26 cellular contexts compared by ENCODE assay signal in the genomic region with DNA sequence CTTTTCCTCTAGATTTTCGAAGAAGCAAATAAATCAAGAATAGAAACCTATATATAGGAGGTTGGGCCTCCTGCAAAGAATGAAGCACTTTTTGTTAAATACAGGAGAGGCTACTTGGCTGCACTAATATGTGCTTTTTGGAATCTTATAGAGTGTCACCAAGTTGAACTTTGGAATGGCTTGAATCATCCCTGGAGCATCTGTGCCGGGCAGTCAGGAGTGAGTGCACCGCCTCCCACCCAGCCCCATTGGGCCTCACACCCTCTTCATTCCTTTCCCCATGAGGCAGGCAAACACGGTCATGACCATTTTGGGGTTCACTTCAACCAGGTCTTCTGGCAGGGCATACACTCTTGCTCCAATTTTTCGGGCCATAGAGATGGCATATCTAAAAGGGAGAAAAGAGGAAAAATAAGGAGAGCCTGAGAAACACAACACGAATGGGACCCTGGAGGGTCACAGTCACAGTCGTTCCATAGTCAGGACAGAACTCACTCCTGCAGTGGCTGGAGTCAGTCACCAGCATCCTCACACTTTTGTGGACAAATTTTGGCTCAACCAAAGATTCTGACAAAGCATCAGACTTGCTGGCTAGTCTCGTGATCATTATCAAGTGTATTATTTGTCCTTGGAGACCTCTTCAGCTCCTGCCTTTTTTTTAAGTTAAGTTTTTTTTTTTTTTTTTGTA. TPM values are rescaled to one million over a fixed set of nuclear protein-coding genes. Genes with fewer than 3 reads are reported as not detected.
DNase-seq lines count a peak whose midpoint lies in the region; ATAC-seq and TF ChIP-seq lines count a peak whose summit lies in the region.
"Had no signal": no experiment of that assay in that cellular context is flagged by ENCODE, and none has a peak within 500 bp of the region (broad histone marks: within the 10 kb centered on the region; RNA-seq: fewer than 3 reads in every experiment).

No MANE protein-coding gene starts in this region.

- H3K27me3 ChIP-seq in CD4-positive, alpha-beta T cell (ENCODE audit: control insufficient read depth, insufficient read depth, low read length): no peaks in the 10 kb centered on the region
- H3K27me3 ChIP-seq: ascending aorta, cardiac muscle cell, uterus had no signal

- POLR2A ChIA-PET in CD4-positive, alpha-beta T cell (lab: Charles Lee): interaction anchor here (0.7 to 1.4 kb wide), 4 partner anchors 17 to 320 kb away, joined by 3 to 4 read pairs (median 3); no protein-coding TSS in a partner anchor
- POLR2A ChIA-PET in activated CD8-positive, alpha-beta T cell treated with anti-CD3 and anti-CD28 coated beads, Interleukin-2, amount 10 ng/mL, durations not matched to agents 7 days and 5 days (lab: Charles Lee): interaction anchor here (0.7 to 1.3 kb wide), 3 partner anchors 7 to 75 kb away, joined by 3 read pairs; partner anchors contain the start of gene ZC3H13

- no peak for ATAC-seq in CD4-positive, alpha-beta T cell (ENCODE audit: poor library complexity)
- no peak for ATAC-seq in activated CD8-positive, alpha-beta T cell treated with anti-CD3 and anti-CD28 coated beads, Interleukin-2, amount 10 ng/mL, durations not matched to agents 7 days and 5 days
- ATAC-seq in naive B cell (ENCODE audit: low read depth in 2 of 2): no peak
- ATAC-seq in HG02642 (IDR thresholded peaks at IDR 0.05; ENCODE audit: poor library complexity, unreplicated experiment): no peak
- ATAC-seq in HG02973 (IDR thresholded peaks at IDR 0.05; ENCODE audit: unreplicated experiment): no peak
- no peak for ATAC-seq in HG03139 (IDR thresholded peaks at IDR 0.05; ENCODE audit: unreplicated experiment)

- peaks cover 35% of the 10 kb centered on the region for H3K4me1 Mint-ChIP-seq in T-helper 2 cell treated with Interferon-gamma antibody and Interleukin-4, amounts not matched to agents 5 μg/mL and 100 μg/mL, for 36 hours (ENCODE audit: low read depth)
- H3K4me1 Mint-ChIP-seq in CD4-positive, alpha-beta T cell (ENCODE audit: low read depth): peaks cover 43% of the 10 kb centered on the region
- H3K4me1 Mint-ChIP-seq in activated CD8-positive, alpha-beta T cell treated with anti-CD3 and anti-CD28 coated beads, Interleukin-2, amount 10 ng/mL, durations not matched to agents 7 days and 5 days (ENCODE audit: low read depth): peaks cover 41% of the 10 kb centered on the region
- peaks cover 22 to 36% (median 30%) of the 10 kb centered on the region in 3 donors for H3K4me1 Mint-ChIP-seq in naive B cell

- H3K36me3 Mint-ChIP-seq in T-helper 2 cell treated with Interferon-gamma antibody and Interleukin-4, amounts not matched to agents 5 μg/mL and 100 μg/mL, for 36 hours (ENCODE audit: low read depth): peaks cover 73% of the 10 kb centered on the region
- H3K36me3 Mint-ChIP-seq in CD4-positive, alpha-beta T cell (ENCODE audit: low read depth): peaks cover 61% of the 10 kb centered on the region
- peaks cover 66% of the 10 kb centered on the region for H3K36me3 Mint-ChIP-seq in activated CD8-positive, alpha-beta T cell treated with anti-CD3 and anti-CD28 coated beads, Interleukin-2, amount 10 ng/mL, durations not matched to agents 7 days and 5 days (ENCODE audit: low read depth)
- peaks cover 18 to 29% of the 10 kb centered on the region in 2 donors for H3K36me3 Mint-ChIP-seq in naive B cell
- H3K36me3 Mint-ChIP-seq: IgD-negative memory B cell had no signal

- peak overlapping the region; percentile 34 for H3K27ac Mint-ChIP-seq in T-helper 2 cell treated with Interferon-gamma antibody and Interleukin-4, amounts not matched to agents 5 μg/mL and 100 μg/mL, for 36 hours
- H3K27ac Mint-ChIP-seq in CD4-positive, alpha-beta T cell: peak overlapping the region; percentile 87
- H3K27ac Mint-ChIP-seq in activated CD8-positive, alpha-beta T cell treated with anti-CD3 and anti-CD28 coated beads, Interleukin-2, amount 10 ng/mL, durations not matched to agents 7 days and 5 days: peak overlapping the region; percentile 2
- peak overlapping the region in 4 of 6 donors; percentile 82 to 90 (median 87) for H3K27ac Mint-ChIP-seq in naive B cell

- CTCF ChIA-PET in CD4-positive, alpha-beta T cell (lab: Charles Lee): interaction anchor here (0.8 to 2.8 kb wide), 11 partner anchors 9 to 194 kb away, joined by 3 to 22 read pairs (median 5); partner anchors contain the start of gene ZC3H13
- CTCF ChIA-PET in activated CD8-positive, alpha-beta T cell treated with anti-CD3 and anti-CD28 coated beads, Interleukin-2, amount 10 ng/mL, durations not matched to agents 7 days and 5 days (lab: Charles Lee): interaction anchor here (1.1 to 4.0 kb wide), 21 partner anchors 8 to 618 kb away, joined by 3 to 32 read pairs (median 6); no protein-coding TSS in a partner anchor

- H3K4me3 Mint-ChIP-seq in T-helper 2 cell treated with Interferon-gamma antibody and Interleukin-4, amounts not matched to agents 5 μg/mL and 100 μg/mL, for 36 hours: no peak overlapping the region
- H3K4me3 Mint-ChIP-seq in CD4-positive, alpha-beta T cell: no peak overlapping the region
- no peak overlapping the region for H3K4me3 Mint-ChIP-seq in activated CD8-positive, alpha-beta T cell treated with anti-CD3 and anti-CD28 coated beads, Interleukin-2, amount 10 ng/mL, durations not matched to agents 7 days and 5 days
- H3K4me3 Mint-ChIP-seq in naive B cell: no peak overlapping the region
- H3K4me3 Mint-ChIP-seq: activated B cell treated with CpG ODN at 0.5 μM for 24 hours, IgD-negative memory B cell had no signal

- H3K9me3 Mint-ChIP-seq in T-helper 2 cell treated with Interferon-gamma antibody and Interleukin-4, amounts not matched to agents 5 μg/mL and 100 μg/mL, for 36 hours: no peaks in the 10 kb centered on the region
- no peaks in the 10 kb centered on the region for H3K9me3 Mint-ChIP-seq in CD4-positive, alpha-beta T cell
- H3K9me3 Mint-ChIP-seq in activated CD8-positive, alpha-beta T cell treated with anti-CD3 and anti-CD28 coated beads, Interleukin-2, amount 10 ng/mL, durations not matched to agents 7 days and 5 days (ENCODE audit: insufficient read depth): no peaks in the 10 kb centered on the region
- H3K9me3 Mint-ChIP-seq in naive B cell: no peaks in the 10 kb centered on the region
- H3K9me3 Mint-ChIP-seq: activated B cell treated with CpG ODN at 0.5 μM for 24 hours; activated naive CD4-positive, alpha-beta T cell treated with anti-CD3 and anti-CD28 coated beads, Interleukin-2, amount 50 U/mL, for 72 hours; IgD-negative memory B cell had no signal

- peak overlapping the region; percentile 21 for H3K27ac ChIP-seq in CD4-positive, alpha-beta T cell (ENCODE audit: low read depth, low read length)
- H3K27ac ChIP-seq: ascending aorta, cardiac muscle cell, coronary artery, thoracic aorta, uterus had no signal

- no peaks in the 10 kb centered on the region for H3K9me3 ChIP-seq in CD4-positive, alpha-beta T cell (ENCODE audit: control insufficient read depth, low read length)
- H3K9me3 ChIP-seq: ascending aorta, prostate gland, thoracic aorta, uterus had no signal

- intact Hi-C loops in CD4-positive, alpha-beta T cell (cut with DNase I, micrococcal nuclease): loop anchor here (5.0 to 10.0 kb wide), 4 partner anchors 283 to 615 kb away; no protein-coding TSS in a partner anchor

- TF ChIP-seq CTCF in CD4-positive, alpha-beta T cell (IDR thresholded peaks at IDR 0.05): no peak

- H3K27me3 Mint-ChIP-seq in T-helper 2 cell treated with Interferon-gamma antibody and Interleukin-4, amounts not matched to agents 5 μg/mL and 100 μg/mL, for 36 hours (ENCODE audit: low read depth): no peaks in the 10 kb centered on the region
- no peaks in the 10 kb centered on the region for H3K27me3 Mint-ChIP-seq in CD4-positive, alpha-beta T cell
- no peaks in the 10 kb centered on the region for H3K27me3 Mint-ChIP-seq in activated CD8-positive, alpha-beta T cell treated with anti-CD3 and anti-CD28 coated beads, Interleukin-2, amount 10 ng/mL, durations not matched to agents 7 days and 5 days (ENCODE audit: low read depth)
- no peaks in the 10 kb centered on the region for H3K27me3 Mint-ChIP-seq in naive B cell
- H3K27me3 Mint-ChIP-seq: activated B cell treated with CpG ODN at 0.5 μM for 24 hours, IgD-negative memory B cell had no signal

- DNase-seq in T-helper 2 cell treated with Interferon-gamma antibody and Interleukin-4, amounts not matched to agents 5 μg/mL and 100 μg/mL, for 36 hours (ENCODE audit: low spot score): no peak
- DNase-seq in T-helper 2 cell: no peak
- DNase-seq in CD4-positive, alpha-beta T cell: no peak
- no peak for DNase-seq in activated CD8-positive, alpha-beta T cell treated with anti-CD3 and anti-CD28 coated beads, Interleukin-2, amount 10 ng/mL, durations not matched to agents 7 days and 5 days
- no peak for DNase-seq in naive B cell
- DNase-seq: activated B cell treated with CpG ODN at 0.5 μM for 24 hours; NCI-H2029 treated with DMSO at 0.1 percent for 48 hours; stimulated activated CD4-positive, alpha-beta T cell treated with anti-CD3 and anti-CD28 coated beads, Interleukin-12 subunit alpha, Interleukin-12 subunit beta, amount 100 ng/mL, for 4 hours had no signal

RNA-seq across cellular contexts. Expression of gene CPB2, which starts 22.6 kb away (rescaled TPM):
- total RNA-seq in CD4-positive, alpha-beta T cell: not detected
- total RNA-seq in activated CD8-positive, alpha-beta T cell treated with anti-CD3 and anti-CD28 coated beads, Interleukin-2, amount 10 ng/mL, durations not matched to agents 7 days and 5 days: not detected
- polyA plus RNA-seq in naive B cell (ENCODE audit: low read depth in 6 of 6): under 1 TPM in 1 of 6 donors, not detected in 5; 0.20 TPM
- total RNA-seq: activated B cell treated with CpG ODN at 0.5 μM for 24 hours; activated CD8-positive, alpha-beta memory T cell treated with anti-CD3 and anti-CD28 coated beads for 36 hours; activated naive CD4-positive, alpha-beta T cell treated with anti-CD3 and anti-CD28 coated beads, Interleukin-2, amount 50 U/mL, for 72 hours; ascending aorta; cardiac muscle cell; fibroblast of villous mesenchyme; H1; kidney epithelial cell; lung microvascular endothelial cell; sciatic nerve; thoracic aorta had no signal
- polyA plus RNA-seq: cardiac muscle cell, esophagus, H1 had no signal

RNA-seq across cellular contexts. Expression of gene LCP1, which starts 54.5 kb away (rescaled TPM):
- 100 to 1,000 TPM; 266 to 276 TPM for total RNA-seq in CD4-positive, alpha-beta T cell
- total RNA-seq in activated CD8-positive, alpha-beta T cell treated with anti-CD3 and anti-CD28 coated beads, Interleukin-2, amount 10 ng/mL, durations not matched to agents 7 days and 5 days: 1,000 to 10,000 TPM; 1,296 to 1,321 TPM
- polyA plus RNA-seq in naive B cell (ENCODE audit: low read depth in 6 of 6): 1,000 to 10,000 TPM in 1 of 6 donors, 100 to 1,000 TPM in 5; 701 to 1,116 (median 814) TPM
- total RNA-seq: lung microvascular endothelial cell had no signal

Comparison
In these comparisons a context has a peak if more than half of its experiments do, and no peak if none do; other contexts are left out.
1. H3K27ac Mint-ChIP-seq: peak in every context shown above with its lines; median percentile 87 in CD4-positive, alpha-beta T cell; 87 in naive B cell; 34 in T-helper 2 cell treated with Interferon-gamma antibody and Interleukin-4, amounts not matched to agents 5 μg/mL and 100 μg/mL, for 36 hours; 2 in activated CD8-positive, alpha-beta T cell treated with anti-CD3 and anti-CD28 coated beads, Interleukin-2, amount 10 ng/mL, durations not matched to agents 7 days and 5 days.
2. RNA of gene LCP1, which starts 54.5 kb away (total RNA-seq): 1,296 to 1,321 TPM in activated CD8-positive, alpha-beta T cell treated with anti-CD3 and anti-CD28 coated beads, Interleukin-2, amount 10 ng/mL, durations not matched to agents 7 days and 5 days; 266 to 276 TPM in CD4-positive, alpha-beta T cell; every median in the first group is over 4 times any median in the second.